ENCODE assay signal across 39 cellular contexts in the genomic region with DNA sequence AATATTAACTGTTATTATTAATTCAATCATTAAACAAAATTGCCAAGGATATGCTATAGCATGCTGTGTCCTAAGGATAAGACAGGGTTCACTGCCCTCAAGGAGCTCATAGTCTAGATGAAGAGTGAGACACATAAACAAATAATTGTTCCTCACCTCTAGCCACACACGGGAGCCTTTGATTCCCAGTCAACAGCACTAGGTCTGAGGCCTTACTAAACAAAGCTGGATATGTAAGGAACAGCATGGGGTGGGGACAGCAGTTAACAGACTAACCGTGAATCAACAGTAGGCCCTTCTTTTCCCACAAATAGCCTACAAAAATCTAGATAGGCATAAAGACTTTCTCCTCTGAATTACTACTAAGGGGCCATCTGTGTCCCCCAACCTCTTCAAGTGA. TPM values are rescaled to one million over a fixed set of nuclear protein-coding genes. Genes with fewer than 3 reads are reported as not detected.
"Had no signal": no experiment of that assay in that cellular context is flagged by ENCODE, and none has a peak within 500 bp of the region (broad histone marks: within the 10 kb centered on the region; RNA-seq: fewer than 3 reads in every experiment).

No MANE protein-coding gene starts in this region.

- FAIRE-seq: astrocyte, TTC549 had no signal

- H3K27ac Mint-ChIP-seq: activated B cell treated with CpG ODN at 0.5 μM for 24 hours; activated CD4-positive, alpha-beta memory T cell treated with anti-CD3 and anti-CD28 coated beads for 36 hours; activated CD4-positive, alpha-beta T cell treated with anti-CD3 and anti-CD28 coated beads, Interleukin-2, amount 10 ng/mL, durations not matched to agents 24 days and 14 days; activated CD8-positive, alpha-beta T cell treated with anti-CD3 and anti-CD28 coated beads for 36 hours; activated naive CD4-positive, alpha-beta T cell treated with anti-CD3 and anti-CD28 coated beads for 36 hours; activated naive CD8-positive, alpha-beta T cell treated with anti-CD3 and anti-CD28 coated beads for 36 hours; activated T-helper 1 cell treated with anti-CD3 and anti-CD28 coated beads, Interleukin-12 subunit alpha, Interleukin-12 subunit beta, Interleukin-2, Interleukin-4 antibody, amounts not matched to agents 30 ng/mL and 10 ng/mL and 1 ng/mL, durations not matched to agents 14 hours and 24 hours and 36 hours; activated T-helper 17 cell treated with anti-CD3 and anti-CD28 coated beads, Interleukin-2, amount 50 U/mL, for 72 hours; T-helper 1 cell treated with Interleukin-12 subunit alpha and Interleukin-12 subunit beta and Interleukin-4 antibody, amounts not matched to agents 30 μg/mL and 1 μg/mL, for 36 hours; T-helper 2 cell treated with Interferon-gamma antibody and Interleukin-4, amounts not matched to agents 5 μg/mL and 100 μg/mL, for 36 hours had no signal

- H3K36me3 Mint-ChIP-seq: activated naive CD4-positive, alpha-beta T cell treated with anti-CD3 and anti-CD28 coated beads, Interleukin-2, amount 50 U/mL, for 72 hours had no signal

- H3K9me3 ChIP-seq: adrenal gland, body of pancreas, breast epithelium had no signal

- DNase-seq: activated B cell treated with CpG ODN at 0.5 μM for 24 hours; activated CD4-positive, alpha-beta memory T cell treated with anti-CD3 and anti-CD28 coated beads for 36 hours; activated CD4-positive, alpha-beta T cell treated with anti-CD3 and anti-CD28 coated beads for 4 hours; activated CD4-positive, alpha-beta T cell treated with anti-CD3 and anti-CD28 coated beads, Interleukin-2, amount 10 ng/mL, durations not matched to agents 24 days and 14 days; activated CD4-positive, alpha-beta T cell treated with anti-CD3 and anti-CD28 coated beads, Interleukin-2, amount 50 U/mL, for 1 hour; activated CD4-positive, alpha-beta T cell treated with anti-CD3 and anti-CD28 coated beads, Interleukin-2, amount 50 U/mL, for 4 hours; activated CD4-positive, CD25-positive, alpha-beta regulatory T cell treated with anti-CD3 and anti-CD28 coated beads, Interleukin-2, amount 50 U/mL, for 72 hours; activated CD8-positive, alpha-beta memory T cell treated with anti-CD3 and anti-CD28 coated beads, Interleukin-2, amount 50 U/mL, for 4 hours; activated CD8-positive, alpha-beta T cell treated with anti-CD3 and anti-CD28 coated beads for 36 hours; activated effector memory CD4-positive, alpha-beta T cell treated with anti-CD3 and anti-CD28 coated beads, Interleukin-2, amount 50 U/mL, for 16 hours; activated gamma-delta T cell treated with Interleukin-2 at 50 U/mL for 16 hours; activated naive CD4-positive, alpha-beta T cell; activated naive CD4-positive, alpha-beta T cell treated with anti-CD3 and anti-CD28 coated beads for 36 hours; activated naive CD4-positive, alpha-beta T cell treated with anti-CD3 and anti-CD28 coated beads, Interleukin-2, amount 50 U/mL, for 16 hours; activated naive CD8-positive, alpha-beta T cell treated with anti-CD3 and anti-CD28 coated beads for 36 hours; activated T-cell treated with anti-CD3 and anti-CD28 coated beads for 4 hours; activated T-cell treated with anti-CD3 and anti-CD28 coated beads, Interleukin-2, amount 50 U/mL, for 1 hour; activated T-cell treated with anti-CD3 and anti-CD28 coated beads, Interleukin-2, amount 50 U/mL, for 4 hours; activated T-cell treated with anti-CD3 and anti-CD28 coated beads, Interleukin-2, amount 50 U/mL, for 72 hours; adrenal gland; amniotic stem cell; aorta; body of pancreas; brain microvascular endothelial cell; central memory CD4-positive, alpha-beta T cell; T-helper 1 cell; T-helper 2 cell; T-helper 9 cell had no signal

- ATAC-seq: activated CD8-positive, alpha-beta T cell treated with anti-CD3 and anti-CD28 coated beads for 36 hours; activated naive CD4-positive, alpha-beta T cell treated with anti-CD3 and anti-CD28 coated beads, Interleukin-2, amount 50 U/mL, for 72 hours; activated T-cell treated with anti-CD3 and anti-CD28 coated beads, Interleukin-2, amount 50 U/mL, for 4 hours; activated T-cell treated with anti-CD3 and anti-CD28 coated beads, Interleukin-2, amount 50 U/mL, for 72 hours; activated T-helper 17 cell treated with anti-CD3 and anti-CD28 coated beads, Interleukin-2, amount 50 U/mL, for 72 hours; body of pancreas had no signal

- H3K9me3 Mint-ChIP-seq: activated B cell treated with CpG ODN at 0.5 μM for 24 hours; activated CD4-positive, alpha-beta memory T cell treated with anti-CD3 and anti-CD28 coated beads for 36 hours; activated CD4-positive, alpha-beta T cell treated with anti-CD3 and anti-CD28 coated beads, Interleukin-2, amount 10 ng/mL, durations not matched to agents 24 days and 14 days; activated CD8-positive, alpha-beta T cell treated with anti-CD3 and anti-CD28 coated beads for 36 hours; activated naive CD4-positive, alpha-beta T cell treated with anti-CD3 and anti-CD28 coated beads for 36 hours; activated naive CD4-positive, alpha-beta T cell treated with anti-CD3 and anti-CD28 coated beads, Interleukin-2, amount 50 U/mL, for 72 hours; activated naive CD8-positive, alpha-beta T cell treated with anti-CD3 and anti-CD28 coated beads for 36 hours; activated T-cell treated with anti-CD3 and anti-CD28 coated beads, Interleukin-2, amount 50 U/mL, for 4 hours; activated T-cell treated with anti-CD3 and anti-CD28 coated beads, Interleukin-2, amount 50 U/mL, for 72 hours; activated T-helper 1 cell treated with anti-CD3 and anti-CD28 coated beads, Interleukin-12 subunit alpha, Interleukin-12 subunit beta, Interleukin-2, Interleukin-4 antibody, amounts not matched to agents 30 ng/mL and 10 ng/mL and 1 ng/mL, durations not matched to agents 14 hours and 24 hours and 36 hours; activated T-helper 17 cell treated with anti-CD3 and anti-CD28 coated beads, Interleukin-2, amount 50 U/mL, for 72 hours; T-helper 1 cell treated with Interleukin-12 subunit alpha and Interleukin-12 subunit beta and Interleukin-4 antibody, amounts not matched to agents 30 μg/mL and 1 μg/mL, for 36 hours; T-helper 2 cell treated with Interferon-gamma antibody and Interleukin-4, amounts not matched to agents 5 μg/mL and 100 μg/mL, for 36 hours had no signal

- H3K27me3 Mint-ChIP-seq: activated B cell treated with CpG ODN at 0.5 μM for 24 hours; activated CD4-positive, alpha-beta memory T cell treated with anti-CD3 and anti-CD28 coated beads for 36 hours; activated CD4-positive, alpha-beta T cell treated with anti-CD3 and anti-CD28 coated beads, Interleukin-2, amount 10 ng/mL, durations not matched to agents 24 days and 14 days; activated CD8-positive, alpha-beta T cell treated with anti-CD3 and anti-CD28 coated beads for 36 hours; activated naive CD8-positive, alpha-beta T cell treated with anti-CD3 and anti-CD28 coated beads for 36 hours; activated T-helper 17 cell treated with anti-CD3 and anti-CD28 coated beads, Interleukin-2, amount 50 U/mL, for 72 hours had no signal

- H3K4me1 ChIP-seq: adrenal gland, body of pancreas, breast epithelium had no signal

- H3K36me3 ChIP-seq: adrenal gland, brain microvascular endothelial cell, breast epithelium had no signal

- H3K4me1 Mint-ChIP-seq: activated B cell treated with CpG ODN at 0.5 μM for 24 hours had no signal

- H3K4me3 ChIP-seq: adrenal gland, body of pancreas, breast epithelium had no signal

- H3K4me3 Mint-ChIP-seq: activated B cell treated with CpG ODN at 0.5 μM for 24 hours; activated CD4-positive, alpha-beta memory T cell treated with anti-CD3 and anti-CD28 coated beads for 36 hours; activated CD4-positive, alpha-beta T cell treated with anti-CD3 and anti-CD28 coated beads, Interleukin-2, amount 10 ng/mL, durations not matched to agents 24 days and 14 days; activated CD8-positive, alpha-beta T cell treated with anti-CD3 and anti-CD28 coated beads for 36 hours; activated naive CD4-positive, alpha-beta T cell treated with anti-CD3 and anti-CD28 coated beads for 36 hours; activated naive CD8-positive, alpha-beta T cell treated with anti-CD3 and anti-CD28 coated beads for 36 hours; activated T-cell treated with anti-CD3 and anti-CD28 coated beads, Interleukin-2, amount 50 U/mL, for 4 hours; activated T-cell treated with anti-CD3 and anti-CD28 coated beads, Interleukin-2, amount 50 U/mL, for 72 hours; activated T-helper 1 cell treated with anti-CD3 and anti-CD28 coated beads, Interleukin-12 subunit alpha, Interleukin-12 subunit beta, Interleukin-2, Interleukin-4 antibody, amounts not matched to agents 30 ng/mL and 10 ng/mL and 1 ng/mL, durations not matched to agents 14 hours and 24 hours and 36 hours; activated T-helper 17 cell treated with anti-CD3 and anti-CD28 coated beads, Interleukin-2, amount 50 U/mL, for 72 hours; T-helper 1 cell treated with Interleukin-12 subunit alpha and Interleukin-12 subunit beta and Interleukin-4 antibody, amounts not matched to agents 30 μg/mL and 1 μg/mL, for 36 hours; T-helper 2 cell treated with Interferon-gamma antibody and Interleukin-4, amounts not matched to agents 5 μg/mL and 100 μg/mL, for 36 hours had no signal

- H3K27ac ChIP-seq: adrenal gland, body of pancreas, brain microvascular endothelial cell, breast epithelium, VCaP had no signal

- H3K27me3 ChIP-seq: adrenal gland, body of pancreas, brain microvascular endothelial cell, breast epithelium had no signal

RNA-seq across cellular contexts. Expression of a gene that starts 29.7 kb away (rescaled TPM):
- total RNA-seq: activated B cell treated with CpG ODN at 0.5 μM for 24 hours; activated CD4-positive, alpha-beta T cell treated with anti-CD3 and anti-CD28 coated beads, Interleukin-2, amount 10 ng/mL, durations not matched to agents 24 days and 14 days; activated CD8-positive, alpha-beta memory T cell treated with anti-CD3 and anti-CD28 coated beads for 36 hours; activated CD8-positive, alpha-beta T cell treated with anti-CD3 and anti-CD28 coated beads for 36 hours; activated naive CD4-positive, alpha-beta T cell treated with anti-CD3 and anti-CD28 coated beads for 36 hours; activated naive CD8-positive, alpha-beta T cell treated with anti-CD3 and anti-CD28 coated beads for 36 hours; activated T-helper 1 cell treated with anti-CD3 and anti-CD28 coated beads, Interleukin-12 subunit alpha, Interleukin-12 subunit beta, Interleukin-2, Interleukin-4 antibody, amounts not matched to agents 30 ng/mL and 10 ng/mL and 1 ng/mL, durations not matched to agents 14 hours and 24 hours and 36 hours; aorta; astrocyte; cardiac septum had no signal

RNA-seq across cellular contexts. Expression of a gene that starts 49.1 kb away (rescaled TPM):
- total RNA-seq: activated B cell treated with CpG ODN at 0.5 μM for 24 hours; activated CD4-positive, alpha-beta memory T cell treated with anti-CD3 and anti-CD28 coated beads for 36 hours; activated CD4-positive, alpha-beta T cell treated with anti-CD3 and anti-CD28 coated beads, Interleukin-2, amount 10 ng/mL, durations not matched to agents 24 days and 14 days; activated CD8-positive, alpha-beta memory T cell treated with anti-CD3 and anti-CD28 coated beads for 36 hours; activated CD8-positive, alpha-beta T cell treated with anti-CD3 and anti-CD28 coated beads for 36 hours; activated naive CD4-positive, alpha-beta T cell treated with anti-CD3 and anti-CD28 coated beads for 36 hours; activated naive CD4-positive, alpha-beta T cell treated with anti-CD3 and anti-CD28 coated beads, Interleukin-2, amount 50 U/mL, for 72 hours; activated naive CD8-positive, alpha-beta T cell treated with anti-CD3 and anti-CD28 coated beads for 36 hours; activated T-cell treated with anti-CD3 and anti-CD28 coated beads, Interleukin-2, amount 50 U/mL, for 4 hours; activated T-cell treated with anti-CD3 and anti-CD28 coated beads, Interleukin-2, amount 50 U/mL, for 72 hours; activated T-helper 1 cell treated with anti-CD3 and anti-CD28 coated beads, Interleukin-12 subunit alpha, Interleukin-12 subunit beta, Interleukin-2, Interleukin-4 antibody, amounts not matched to agents 30 ng/mL and 10 ng/mL and 1 ng/mL, durations not matched to agents 14 hours and 24 hours and 36 hours; activated T-helper 17 cell treated with anti-CD3 and anti-CD28 coated beads, Interleukin-2, amount 50 U/mL, for 72 hours; aorta; body of pancreas; cardiac septum had no signal
